10 cellular contexts compared by ENCODE assay signal in the genomic region with DNA sequence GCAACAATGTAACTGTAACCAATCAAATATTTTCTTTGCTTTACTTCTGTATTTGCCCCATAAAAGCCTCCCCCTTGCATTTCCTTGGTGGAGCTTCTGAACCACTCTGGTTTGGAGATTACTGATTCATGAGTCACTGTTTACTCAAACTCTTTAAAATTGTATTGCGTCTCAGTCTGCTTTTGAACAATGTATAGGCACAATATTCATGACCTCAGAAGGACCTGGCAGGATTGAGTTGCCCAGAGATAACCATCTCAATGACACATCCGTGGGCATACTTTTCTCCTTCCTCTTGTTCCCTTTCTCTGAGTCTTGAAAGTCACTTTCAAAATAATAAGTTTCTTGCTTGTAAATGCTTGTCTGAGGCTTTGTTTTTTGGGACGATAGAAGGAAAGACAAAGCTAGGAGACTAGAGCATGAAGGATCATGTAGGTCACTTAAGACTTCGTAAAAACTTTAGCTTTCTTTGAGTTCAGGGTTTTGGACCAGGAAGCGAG. TPM values are rescaled to one million over a fixed set of nuclear protein-coding genes. Genes with fewer than 3 reads are reported as not detected.
DNase-seq lines count a peak whose midpoint lies in the region; ATAC-seq, FAIRE-seq and TF ChIP-seq lines count a peak whose summit lies in the region.
"Had no signal": no experiment of that assay in that cellular context is flagged by ENCODE, and none has a peak within 500 bp of the region (broad histone marks: within the 10 kb centered on the region; RNA-seq: fewer than 3 reads in every experiment).

No MANE protein-coding gene starts in this region.

- H3K27me3 ChIP-seq in CD8-positive, alpha-beta T cell (ENCODE audit: insufficient read depth, low read length), result no peaks in the 10 kb centered on the region
- no peaks in the 10 kb centered on the region for H3K27me3 ChIP-seq in HAP-1 (ENCODE audit: low read depth)
- H3K27me3 ChIP-seq: upper lobe of left lung had no signal

- no peak for DNase-seq in CD8-positive, alpha-beta T cell
- DNase-seq in HAP-1 (ENCODE audit: low spot score in 2 of 2), result peak; percentile 34 to 66
- peak; percentile 76 for DNase-seq in SIG-M5 treated with dmso at 0.1 percent for 504 hours (lab: John Stamatoyannopoulos, UW; ENCODE audit: unreplicated experiment)
- peak; percentile 31 for DNase-seq in hepatic stellate cell (ENCODE audit: low spot score)
- DNase-seq in NCI-H1105 treated with DMSO at 0.1 percent for 48 hours (lab: John Stamatoyannopoulos, UW), result no peak
- no peak for DNase-seq in NAMALWA (ENCODE audit: low spot score)
- no peak for DNase-seq in GM10248 (ENCODE audit: extremely low spot score)
- no peak for DNase-seq in GM19239 (ENCODE audit: insufficient read length, low spot score)
- DNase-seq: upper lobe of left lung had no signal

- H3K4me3 ChIP-seq in CD8-positive, alpha-beta T cell (ENCODE audit: low read depth, low read length), result no peak overlapping the region
- H3K4me3 ChIP-seq in HAP-1, result no peak overlapping the region
- H3K4me3 ChIP-seq: upper lobe of left lung had no signal

- intact Hi-C loops in CD8-positive, alpha-beta T cell (cut with DNase I, micrococcal nuclease), result no loop called here

- FAIRE-seq in GM19239 (lab: Jason Lieb, UNC), result no peak

- no peaks in the 10 kb centered on the region for H3K4me1 ChIP-seq in CD8-positive, alpha-beta T cell (ENCODE audit: insufficient read depth, low read length)
- H3K4me1 ChIP-seq in HAP-1, result peaks cover 11% of the 10 kb centered on the region; the same call in 1 of the 2 replicates
- H3K4me1 ChIP-seq: upper lobe of left lung had no signal

- no peak overlapping the region for H3K27ac Mint-ChIP-seq in CD8-positive, alpha-beta T cell

- in situ Hi-C loops in HAP-1 (cut with MboI; ENCODE audit: low sequenced_read_pairs), result no loop called here

- no peaks in the 10 kb centered on the region for H3K36me3 Mint-ChIP-seq in CD8-positive, alpha-beta T cell

- no peak overlapping the region for H3K27ac ChIP-seq in CD8-positive, alpha-beta T cell (ENCODE audit: low read depth, low read length)
- H3K27ac ChIP-seq: upper lobe of left lung had no signal

- no peaks in the 10 kb centered on the region for H3K9me3 ChIP-seq in CD8-positive, alpha-beta T cell (ENCODE audit: low read length)
- H3K9me3 ChIP-seq in HAP-1, result no peaks in the 10 kb centered on the region
- H3K9me3 ChIP-seq: upper lobe of left lung had no signal

- no peaks in the 10 kb centered on the region for H3K9me3 Mint-ChIP-seq in CD8-positive, alpha-beta T cell

- H3K4me3 Mint-ChIP-seq in CD8-positive, alpha-beta T cell, result no peak overlapping the region

- CTCF ChIA-PET in CD8-positive, alpha-beta T cell (lab: Charles Lee), result interaction anchor here (1.3 kb wide), 1 partner anchor 18 kb away, joined by 7 read pairs; no protein-coding TSS in a partner anchor
- CTCF ChIA-PET in GM10248 (lab: Yijun Ruan, JAX), result interaction anchor here (0.7 to 3.0 kb wide), 3 partner anchors 10 to 17 kb away, joined by 3 to 13 read pairs (median 3); no protein-coding TSS in a partner anchor

- TF ChIP-seq CTCF in CD8-positive, alpha-beta T cell (IDR thresholded peaks at IDR 0.05), result no peak
- TF ChIP-seq CTCF in GM10248 (IDR thresholded peaks at IDR 0.05; ENCODE audit: control extremely low read depth, extremely low read depth, low read depth, missing control alignments), result no peak

- H3K4me1 Mint-ChIP-seq in CD8-positive, alpha-beta T cell (ENCODE audit: low read depth), result no peaks in the 10 kb centered on the region

- ATAC-seq in CD8-positive, alpha-beta T cell, result peak; percentile 51

- no peaks in the 10 kb centered on the region for H3K27me3 Mint-ChIP-seq in CD8-positive, alpha-beta T cell (ENCODE audit: low read depth)

- H3K36me3 ChIP-seq in CD8-positive, alpha-beta T cell (ENCODE audit: insufficient read depth, low read length), result no peaks in the 10 kb centered on the region
- no peaks in the 10 kb centered on the region for H3K36me3 ChIP-seq in HAP-1 (replicated peaks)
- H3K36me3 ChIP-seq: upper lobe of left lung had no signal

- POLR2A ChIA-PET in CD8-positive, alpha-beta T cell (lab: Charles Lee), result no interaction called here
- POLR2A ChIA-PET in GM10248 (lab: Yijun Ruan, JAX), result no interaction called here

RNA-seq across cellular contexts. Expression of a gene that starts 57.1 kb away (rescaled TPM):
- total RNA-seq in CD8-positive, alpha-beta T cell, result not detected
- total RNA-seq: epithelial cell of proximal tubule, upper lobe of left lung had no signal

Comparison
In these comparisons a context has a peak if more than half of its experiments do, and no peak if none do; other contexts are left out.
1. DNase-seq: peak in HAP-1 (2 of 2), SIG-M5 treated with dmso at 0.1 percent for 504 hours (single experiment) and hepatic stellate cell (single experiment); none in CD8-positive, alpha-beta T cell (0 of 7), NCI-H1105 treated with DMSO at 0.1 percent for 48 hours (single experiment), NAMALWA (single experiment), GM10248 (single experiment) and GM19239 (single experiment).